In the genomic region with DNA sequence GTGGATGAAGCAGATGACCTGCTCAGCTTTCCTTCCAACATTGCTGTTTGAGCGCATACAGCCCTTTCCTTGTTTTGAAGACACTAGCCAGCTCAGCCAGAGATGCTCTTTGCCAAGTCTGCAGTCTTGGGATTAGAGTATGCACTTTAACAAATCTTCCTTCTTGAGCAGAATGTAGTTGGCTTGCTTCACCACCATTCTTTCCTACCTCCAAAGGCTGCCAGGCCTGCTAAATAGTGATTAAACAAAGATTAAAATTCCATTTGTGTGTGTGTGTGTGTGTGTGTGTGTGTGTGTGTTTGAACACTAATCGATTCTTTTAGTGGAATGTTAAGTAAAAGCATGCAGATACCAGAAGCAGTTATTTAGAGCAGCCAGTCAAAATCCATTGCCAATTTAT, we compare ENCODE assay signal across 13 cellular contexts.
DNase-seq lines count a peak whose midpoint lies in the region; ATAC-seq and TF ChIP-seq lines count a peak whose summit lies in the region.
"Had no signal": no experiment of that assay in that cellular context is flagged by ENCODE, and none has a peak within 500 bp of the region (broad histone marks: within the 10 kb centered on the region; RNA-seq: fewer than 3 reads in every experiment).

No MANE protein-coding gene starts in this region.

- no peak overlapping the region for H3K9ac ChIP-seq in rectal smooth muscle tissue (ENCODE audit: low read length)

- ATAC-seq in left ventricle myocardium superior (peak; percentile 84), GM19397 (IDR thresholded peaks at IDR 0.05; ENCODE audit: unreplicated experiment) (no peak), HG02852 (IDR thresholded peaks at IDR 0.05; ENCODE audit: unreplicated experiment) (no peak)
- ATAC-seq: K562 had no signal

- no peaks in the 10 kb centered on the region for H3K27me3 ChIP-seq in Caco-2 (replicated peaks; ENCODE audit: control insufficient read depth, insufficient read depth, low read length)
- no peaks in the 10 kb centered on the region for H3K27me3 ChIP-seq in rectal smooth muscle tissue (ENCODE audit: control insufficient read depth, insufficient read depth, low read length)
- H3K27me3 ChIP-seq in A673 (replicated peaks; ENCODE audit: insufficient read depth, low read depth, low read length, poor library complexity) = no peaks in the 10 kb centered on the region

- no peak for DNase-seq in Caco-2
- no peak for DNase-seq in left ventricle myocardium superior
- DNase-seq in effector CD4-positive, alpha-beta T cell = no peak
- no peak for DNase-seq in A673 (ENCODE audit: low spot score)
- DNase-seq: activated CD8-positive, alpha-beta memory T cell treated with anti-CD3 and anti-CD28 coated beads for 24 hours; CD4-positive, alpha-beta T cell; NCI-H226 had no signal

- peaks cover 77% of the 10 kb centered on the region for H3K4me1 ChIP-seq in Caco-2
- peaks cover 32% of the 10 kb centered on the region for H3K4me1 ChIP-seq in rectal smooth muscle tissue (ENCODE audit: control insufficient read depth, insufficient read depth, low read length)
- H3K4me1 ChIP-seq in A673 (ENCODE audit: insufficient read depth, low read length, poor library complexity, severe bottlenecking) = no peaks in the 10 kb centered on the region

- BruUV-seq in Caco-2 (replicated peaks; lab: Mats Ljungman, UMichigan) (no TSS peak), A673 (replicated peaks; lab: Mats Ljungman, UMichigan) (no TSS peak)

- H3K9me3 Mint-ChIP-seq in Caco-2 (ENCODE audit: unreplicated experiment) (no peaks in the 10 kb centered on the region), brain (no peaks in the 10 kb centered on the region)
- H3K9me3 Mint-ChIP-seq: CD4-positive, alpha-beta T cell; neural crest cell had no signal

- H3K27ac ChIP-seq in rectal smooth muscle tissue (ENCODE audit: low read depth, low read length) (peak overlapping the region; percentile 11), A673 (ENCODE audit: low read depth, low read length, poor library complexity, severe bottlenecking) (no peak overlapping the region)

- H3K27ac Mint-ChIP-seq in Caco-2 (ENCODE audit: unreplicated experiment) = peak overlapping the region; percentile 84
- peak overlapping the region in 4 of 5 experiments; percentile 34 to 78 (median 40) for H3K27ac Mint-ChIP-seq in brain
- H3K27ac Mint-ChIP-seq: CD4-positive, alpha-beta T cell had no signal

- H3K4me3 Mint-ChIP-seq in Caco-2 (ENCODE audit: unreplicated experiment) = peak overlapping the region; percentile 48
- H3K4me3 Mint-ChIP-seq in brain = no peak overlapping the region
- H3K4me3 Mint-ChIP-seq: CD4-positive, alpha-beta T cell; neural crest cell had no signal

- intact Hi-C loops in Caco-2 (cut with micrococcal nuclease; ENCODE audit: unreplicated experiment) = loop anchor here (5.0 kb wide), 4 partner anchors 74 to 159 kb away; a partner anchor contains a TSS
- intact Hi-C loops in left ventricle myocardium superior (cut with micrococcal nuclease) = no loop called here
- intact Hi-C loops in A673 (cut with micrococcal nuclease; ENCODE audit: unreplicated experiment) = no loop called here

- no peaks in the 10 kb centered on the region for H3K27me3 Mint-ChIP-seq in Caco-2 (ENCODE audit: insufficient read depth, unreplicated experiment)
- H3K27me3 Mint-ChIP-seq in brain = peaks cover 10% of the 10 kb centered on the region
- H3K27me3 Mint-ChIP-seq: CD4-positive, alpha-beta T cell had no signal

- POLR2A ChIA-PET in Caco-2 (lab: Charles Lee) = interaction anchor here (2.2 kb wide), 1 partner anchor 8 kb away, joined by 9 read pairs; no protein-coding TSS in a partner anchor
- POLR2A ChIA-PET in A673 (lab: Charles Lee; ENCODE audit: low non-redundant PET) = no interaction called here

- no peaks in the 10 kb centered on the region for H3K36me3 ChIP-seq in Caco-2 (ENCODE audit: control insufficient read depth, insufficient read depth, low read length)
- H3K36me3 ChIP-seq in rectal smooth muscle tissue (ENCODE audit: control insufficient read depth, insufficient read depth, low read length) = no peaks in the 10 kb centered on the region
- no peaks in the 10 kb centered on the region for H3K36me3 ChIP-seq in A673 (ENCODE audit: insufficient read depth, low read length, poor library complexity, severe bottlenecking)

- H3K4me3 ChIP-seq in Caco-2 (ENCODE audit: low read depth, low read length) (no peak overlapping the region), rectal smooth muscle tissue (ENCODE audit: low read length) (no peak overlapping the region), A673 (ENCODE audit: low read depth, low read length, poor library complexity, severe bottlenecking) (no peak overlapping the region)
- H3K4me3 ChIP-seq: K562 had no signal

- H3K9me3 ChIP-seq in Caco-2 = no peaks in the 10 kb centered on the region
- H3K9me3 ChIP-seq in A673 (ENCODE audit: low read depth, low read length, poor library complexity, severe bottlenecking) = no peaks in the 10 kb centered on the region

- H3K36me3 Mint-ChIP-seq in Caco-2 (ENCODE audit: insufficient read depth, unreplicated experiment) = no peaks in the 10 kb centered on the region
- no peaks in the 10 kb centered on the region for H3K36me3 Mint-ChIP-seq in brain

- CTCF ChIA-PET in Caco-2 (lab: Charles Lee) (interaction anchor here (1.7 kb wide), 1 partner anchor 91 kb away, joined by 6 read pairs; no protein-coding TSS in a partner anchor), A673 (lab: Charles Lee) (no interaction called here)

- TF ChIP-seq CTCF in Caco-2 (IDR thresholded peaks at IDR 0.05; ENCODE audit: insufficient read depth in 1 of 2, low read depth in 1 of 2, low read length in 1 of 2, severe bottlenecking in 1 of 2, unreplicated experiment in 1 of 2) (no peak), brain (conservative IDR thresholded peaks at IDR 0.05) (no peak), A673 (conservative IDR thresholded peaks at IDR 0.05; ENCODE audit: low read depth, low read length) (no peak)

- H3K4me1 Mint-ChIP-seq in Caco-2 (ENCODE audit: low read depth, unreplicated experiment) (peaks cover 47% of the 10 kb centered on the region), brain (peaks cover 54% of the 10 kb centered on the region)
